In genomic region chr1:37676281-37677243, GRCh38 we compare ENCODE assay signal across 10 cellular contexts. TPM values are rescaled to one million over a fixed set of nuclear protein-coding genes. Genes with fewer than 3 reads are reported as not detected.
DNase-seq lines count a peak whose midpoint lies in the region; ATAC-seq, FAIRE-seq and TF ChIP-seq lines count a peak whose summit lies in the region.
"Had no signal": no experiment of that assay in that cellular context is flagged by ENCODE, and none has a peak within 500 bp of the region (broad histone marks: within the 10 kb centered on the region; RNA-seq: fewer than 3 reads in every experiment).

No MANE protein-coding gene starts in this region.

- H3K9me3 Mint-ChIP-seq in memory B cell, result no peaks in the 10 kb centered on the region
- H3K9me3 Mint-ChIP-seq in Caco-2 (ENCODE audit: unreplicated experiment), result no peaks in the 10 kb centered on the region

- H3K4me1 Mint-ChIP-seq in memory B cell, result peaks cover 20% of the 10 kb centered on the region
- H3K4me1 Mint-ChIP-seq in Caco-2 (ENCODE audit: low read depth, unreplicated experiment), result no peaks in the 10 kb centered on the region

- CTCF ChIA-PET in Caco-2 (lab: Charles Lee), result interaction anchor here (1.2 kb wide), 1 partner anchor 73 kb away, joined by 3 read pairs; no protein-coding TSS in a partner anchor

- peak; percentile 93 for FAIRE-seq in GM19239 (lab: Jason Lieb, UNC)

- H3K4me3 Mint-ChIP-seq in memory B cell (peak overlapping the region; percentile 16), Caco-2 (ENCODE audit: unreplicated experiment) (no peak overlapping the region)
- H3K4me3 Mint-ChIP-seq: activated CD8-positive, alpha-beta memory T cell treated with anti-CD3 and anti-CD28 coated beads, Interleukin-2, amount 10 ng/mL, durations not matched to agents 7 days and 5 days had no signal

- TF ChIP-seq CTCF in AG10803 (conservative IDR thresholded peaks at IDR 0.05; ENCODE audit: low read length) (no peak; the same call in 1 of the 2 replicates), Caco-2 (IDR thresholded peaks at IDR 0.05; ENCODE audit: insufficient read depth in 1 of 2, low read depth in 1 of 2, low read length in 1 of 2, severe bottlenecking in 1 of 2, unreplicated experiment in 1 of 2) (no peak)

- H3K36me3 ChIP-seq in Caco-2 (ENCODE audit: control insufficient read depth, insufficient read depth, low read length), result no peaks in the 10 kb centered on the region

- ATAC-seq in memory B cell (ENCODE audit: low read depth), result peak; percentile 48
- no peak for ATAC-seq in HG03432 (IDR thresholded peaks at IDR 0.05; ENCODE audit: unreplicated experiment)
- no peak for ATAC-seq in GM21576 (IDR thresholded peaks at IDR 0.05; ENCODE audit: unreplicated experiment)
- ATAC-seq: activated CD8-positive, alpha-beta memory T cell treated with anti-CD3 and anti-CD28 coated beads, Interleukin-2, amount 10 ng/mL, durations not matched to agents 7 days and 5 days had no signal

- H3K4me3 ChIP-seq in AG10803 (ENCODE audit: low read length) (no peak overlapping the region), Caco-2 (ENCODE audit: low read depth, low read length) (no peak overlapping the region)

- POLR2A ChIA-PET in Caco-2 (lab: Charles Lee), result no interaction called here

- H3K36me3 Mint-ChIP-seq in memory B cell (peaks cover 4% of the 10 kb centered on the region), Caco-2 (ENCODE audit: insufficient read depth, unreplicated experiment) (no peaks in the 10 kb centered on the region)
- H3K36me3 Mint-ChIP-seq: activated CD8-positive, alpha-beta memory T cell treated with anti-CD3 and anti-CD28 coated beads, Interleukin-2, amount 10 ng/mL, durations not matched to agents 7 days and 5 days had no signal

- intact Hi-C loops in Caco-2 (cut with micrococcal nuclease; ENCODE audit: unreplicated experiment), result no loop called here

- no peaks in the 10 kb centered on the region for H3K9me3 ChIP-seq in Caco-2

- H3K27me3 ChIP-seq in Caco-2 (replicated peaks; ENCODE audit: control insufficient read depth, insufficient read depth, low read length), result no peaks in the 10 kb centered on the region

- H3K27ac Mint-ChIP-seq in memory B cell (peak overlapping the region; percentile 79), Caco-2 (ENCODE audit: unreplicated experiment) (no peak overlapping the region)
- H3K27ac Mint-ChIP-seq: activated CD8-positive, alpha-beta memory T cell treated with anti-CD3 and anti-CD28 coated beads, Interleukin-2, amount 10 ng/mL, durations not matched to agents 7 days and 5 days had no signal

- BruUV-seq in Caco-2 (replicated peaks; lab: Mats Ljungman, UMichigan), result no TSS peak

- H3K4me1 ChIP-seq in Caco-2, result no peaks in the 10 kb centered on the region

- H3K27me3 Mint-ChIP-seq in memory B cell, result peaks cover 1% of the 10 kb centered on the region
- peaks cover 2% of the 10 kb centered on the region for H3K27me3 Mint-ChIP-seq in Caco-2 (ENCODE audit: insufficient read depth, unreplicated experiment)

- DNase-seq in AG10803 (ENCODE audit: low read depth), result peak; percentile 66
- DNase-seq in GM19239 (ENCODE audit: insufficient read length, low spot score), result peak; percentile 35
- DNase-seq in NOMO-1 (lab: John Stamatoyannopoulos, UW; ENCODE audit: unreplicated experiment in 2 of 2), result peak; percentile 62 to 81
- no peak for DNase-seq in memory B cell (ENCODE audit: low spot score in 2 of 2)
- DNase-seq in hepatic stellate cell (ENCODE audit: low spot score), result no peak
- no peak for DNase-seq in Caco-2
- DNase-seq: activated CD8-positive, alpha-beta memory T cell treated with anti-CD3 and anti-CD28 coated beads, Interleukin-2, amount 10 ng/mL, durations not matched to agents 7 days and 5 days; NCI-H187 treated with DMSO at 0.1 percent for 48 hours had no signal

RNA-seq across cellular contexts. Expression of gene CDCA8, which starts 15.8 kb away (rescaled TPM):
- total RNA-seq in Caco-2 (2022), result 35.4 and 37.0 TPM in 2 replicates

RNA-seq across cellular contexts. Expression of gene RSPO1, which starts 41.9 kb away (rescaled TPM):
- total RNA-seq in Caco-2 (2022), result not detected in 2 replicates
- total RNA-seq: activated CD8-positive, alpha-beta memory T cell treated with anti-CD3 and anti-CD28 coated beads, Interleukin-2, amount 10 ng/mL, durations not matched to agents 7 days and 5 days had no signal

Comparison
In these comparisons a context has a peak if more than half of its experiments do, and no peak if none do; other contexts are left out.
1. DNase-seq: peak in AG10803 (single experiment), GM19239 (single experiment) and NOMO-1 (2 of 2); none in memory B cell (0 of 2), hepatic stellate cell (single experiment) and Caco-2 (0 of 2).